Comparison of ENCODE assay signal across 18 cellular contexts in genomic region chr15:94480289-94480834, GRCh38.
"Had no signal": no experiment of that assay in that cellular context is flagged by ENCODE, and none has a peak within 500 bp of the region (broad histone marks: within the 10 kb centered on the region; RNA-seq: fewer than 3 reads in every experiment).

No MANE protein-coding gene starts in this region.

- H3K27ac Mint-ChIP-seq: activated naive CD4-positive, alpha-beta T cell treated with anti-CD3 and anti-CD28 coated beads, Interleukin-2, amount 50 U/mL, for 24 hours; dendritic cell treated with granulocyte-macrophage colony-stimulating factor and Interleukin-4, amounts not matched to agents 40 ng/mL and 50 ng/mL, for 4 days; effector memory CD8-positive, alpha-beta T cell; stimulated activated naive CD8-positive, alpha-beta T cell treated with anti-CD3 and anti-CD28 coated beads, Interleukin-15, amount 100 ng/mL, for 72 hours had no signal

- H3K4me1 Mint-ChIP-seq: activated naive CD4-positive, alpha-beta T cell treated with anti-CD3 and anti-CD28 coated beads, Interleukin-2, amount 50 U/mL, for 24 hours; stimulated activated naive CD8-positive, alpha-beta T cell treated with anti-CD3 and anti-CD28 coated beads, Interleukin-15, amount 100 ng/mL, for 72 hours had no signal

- ATAC-seq: effector memory CD8-positive, alpha-beta T cell; mucosa of descending colon; natural killer cell; psoas muscle; stimulated activated naive CD8-positive, alpha-beta T cell treated with anti-CD3 and anti-CD28 coated beads, Interleukin-15, amount 100 ng/mL, for 72 hours had no signal

- H3K36me3 Mint-ChIP-seq: brain had no signal

- DNase-seq: activated CD4-positive, alpha-beta T cell treated with anti-CD3 and anti-CD28 coated beads, Interleukin-2, amount 50 U/mL, for 4 hours; activated CD4-positive, CD25-positive, alpha-beta regulatory T cell treated with anti-CD3 and anti-CD28 coated beads, Interleukin-2, amount 50 U/mL, for 72 hours; activated T-cell treated with anti-CD3 and anti-CD28 coated beads, Interleukin-2, amount 50 U/mL, for 1 hour; amygdala; cerebellar nuclear complex; effector memory CD8-positive, alpha-beta T cell; erythroblast; hypothalamus; mucosa of descending colon; natural killer cell; psoas muscle; stimulated activated CD4-positive, alpha-beta T cell treated with anti-CD3 and anti-CD28 coated beads, Interleukin-2, amount 100 ng/mL, for 48 hours; stimulated activated naive CD8-positive, alpha-beta T cell treated with anti-CD3 and anti-CD28 coated beads, Interleukin-15, amount 100 ng/mL, for 72 hours; T-helper 2 cell; testis had no signal

- H3K4me3 Mint-ChIP-seq: activated naive CD4-positive, alpha-beta T cell treated with anti-CD3 and anti-CD28 coated beads, Interleukin-2, amount 50 U/mL, for 24 hours; brain; dendritic cell treated with granulocyte-macrophage colony-stimulating factor and Interleukin-4, amounts not matched to agents 40 ng/mL and 50 ng/mL, for 4 days; effector memory CD8-positive, alpha-beta T cell; natural killer cell; stimulated activated naive CD8-positive, alpha-beta T cell treated with anti-CD3 and anti-CD28 coated beads, Interleukin-15, amount 100 ng/mL, for 72 hours had no signal

- H3K27me3 Mint-ChIP-seq: activated naive CD4-positive, alpha-beta T cell treated with anti-CD3 and anti-CD28 coated beads, Interleukin-2, amount 50 U/mL, for 24 hours; effector memory CD8-positive, alpha-beta T cell had no signal
